Comparison of ENCODE assay signal across 17 cellular contexts in genomic region chr14:99561827-99562226, GRCh38. TPM values are rescaled to one million over a fixed set of nuclear protein-coding genes. Genes with fewer than 3 reads are reported as not detected.
DNase-seq lines count a peak whose midpoint lies in the region; ATAC-seq, FAIRE-seq and TF ChIP-seq lines count a peak whose summit lies in the region.
"Had no signal": no experiment of that assay in that cellular context is flagged by ENCODE, and none has a peak within 500 bp of the region (broad histone marks: within the 10 kb centered on the region; RNA-seq: fewer than 3 reads in every experiment).

No MANE protein-coding gene starts in this region.

- no peaks in the 10 kb centered on the region for H3K27me3 ChIP-seq in RWPE2 (ENCODE audit: insufficient read depth, poor library complexity, severe bottlenecking)
- no peaks in the 10 kb centered on the region for H3K27me3 ChIP-seq in stomach smooth muscle (ENCODE audit: control insufficient read depth in 1 of 2, insufficient read depth in 2 of 2, low read length in 2 of 2)

- DNase-seq in NCI-H2196 (lab: John Stamatoyannopoulos, UW; ENCODE audit: unreplicated experiment) = peak; percentile 18
- DNase-seq in NCI-H2196 treated with DMSO at 0.1 percent for 48 hours (lab: John Stamatoyannopoulos, UW; ENCODE audit: unreplicated experiment) = no peak
- DNase-seq in RWPE2 (ENCODE audit: low spot score) = no peak
- DNase-seq in kidney = peak; percentile 90
- no peak for DNase-seq in germinal center (ENCODE audit: low spot score)
- no peak for DNase-seq in H4 (ENCODE audit: low spot score)
- DNase-seq in NCI-H128 (lab: John Stamatoyannopoulos, UW; ENCODE audit: unreplicated experiment) = no peak
- DNase-seq: activated CD8-positive, alpha-beta memory T cell treated with anti-CD3 and anti-CD28 coated beads for 24 hours; amniotic stem cell; Caco-2; naive thymus-derived CD8-positive, alpha-beta T cell; stimulated activated CD4-positive, alpha-beta T cell treated with anti-CD3 and anti-CD28 coated beads, Interleukin-2, amount 100 ng/mL, for 24 hours had no signal

- H3K36me3 ChIP-seq in RWPE2 (ENCODE audit: low read depth) (peaks cover 15% of the 10 kb centered on the region; the same call in 1 of the 2 replicates), kidney (ENCODE audit: control insufficient read depth in 1 of 2, insufficient read depth in 2 of 2, low read length in 2 of 2) (no peaks in the 10 kb centered on the region), stomach smooth muscle (ENCODE audit: control insufficient read depth in 2 of 2, insufficient read depth in 2 of 2, low read length in 2 of 2) (no peaks in the 10 kb centered on the region)
- H3K36me3 ChIP-seq: thoracic aorta had no signal

- TF ChIP-seq CTCF in RWPE2 (IDR thresholded peaks at IDR 0.05; ENCODE audit: poor library complexity, severe bottlenecking) (no peak), kidney (IDR thresholded peaks at IDR 0.05; ENCODE audit: borderline replicate concordance, extremely low read depth, insufficient read depth) (no peak)

- FAIRE-seq in kidney (lab: Jason Lieb, UNC) = no peak

- peak; percentile 14; the same call in 2 of the 3 replicates for ATAC-seq in RWPE2 (ENCODE audit: low read depth)
- ATAC-seq: activated T-helper 17 cell treated with anti-CD3 and anti-CD28 coated beads, Interleukin-2, amount 50 U/mL, for 72 hours; naive thymus-derived CD8-positive, alpha-beta T cell; PC-3 had no signal

- H3K4me1 ChIP-seq in RWPE2 (ENCODE audit: insufficient read depth, poor library complexity, severe bottlenecking) (peaks cover 53% of the 10 kb centered on the region), kidney (ENCODE audit: control insufficient read depth in 1 of 2, insufficient read depth in 1 of 2, low read depth in 1 of 2, low read length in 2 of 2) (peaks cover 48 to 52% of the 10 kb centered on the region in 2 donors), stomach smooth muscle (ENCODE audit: control insufficient read depth, insufficient read depth, low read length) (peaks cover 81% of the 10 kb centered on the region)

- H3K4me3 ChIP-seq in RWPE2 (ENCODE audit: severe bottlenecking) (no peak overlapping the region), kidney (ENCODE audit: low read length in 2 of 2) (no peak overlapping the region), stomach smooth muscle (ENCODE audit: low read length in 2 of 2) (peak overlapping the region in 1 of 2 donors; percentile 44)
- H3K4me3 ChIP-seq: coronary artery, thoracic aorta had no signal

- intact Hi-C loops in kidney (cut with DNase I) = no loop called here

- H3K27ac ChIP-seq in RWPE2 (ENCODE audit: poor library complexity, severe bottlenecking) (peak overlapping the region; percentile 95), kidney (ENCODE audit: low read depth in 2 of 2, low read length in 2 of 2) (peak overlapping the region in 1 of 2 donors; percentile 17), stomach smooth muscle (ENCODE audit: low read length) (peak overlapping the region; percentile 94)
- H3K27ac ChIP-seq: coronary artery, thoracic aorta had no signal

- no peaks in the 10 kb centered on the region for H3K9me3 ChIP-seq in RWPE2 (ENCODE audit: severe bottlenecking)
- no peaks in the 10 kb centered on the region for H3K9me3 ChIP-seq in kidney (ENCODE audit: control insufficient read depth in 1 of 2, low read length in 2 of 2)
- H3K9me3 ChIP-seq in stomach smooth muscle (ENCODE audit: control insufficient read depth in 2 of 2, low read length in 2 of 2) = no peaks in the 10 kb centered on the region
- H3K9me3 ChIP-seq: Caco-2, thoracic aorta had no signal

- no peak overlapping the region for H3K9ac ChIP-seq in kidney (ENCODE audit: low read length in 2 of 2)
- H3K9ac ChIP-seq in stomach smooth muscle (ENCODE audit: low read length in 2 of 2) = peak overlapping the region; percentile 60 to 61

RNA-seq across cellular contexts. Expression of gene CCDC85C, which starts 42.2 kb away (rescaled TPM):
- total RNA-seq in kidney = 21.4 TPM
- polyA plus RNA-seq in kidney (ENCODE audit: insufficient read depth, low read depth, low replicate concordance) = 14.7 TPM
- 5.7 and 5.8 TPM in 2 replicates for total RNA-seq in H4 (2014; rRNA removed; shearing (Covaris generic))

Comparison
In these comparisons a context has a peak if more than half of its experiments do, and no peak if none do; other contexts are left out.
1. DNase-seq: peak in NCI-H2196 (single experiment) and kidney (single experiment); none in NCI-H2196 treated with DMSO at 0.1 percent for 48 hours (single experiment), RWPE2 (single experiment), germinal center (single experiment), H4 (single experiment) and NCI-H128 (single experiment).
2. H3K9ac ChIP-seq: peak in stomach smooth muscle (2 of 2); none in kidney (0 of 2).